Comparison of ENCODE assay signal across 14 cellular contexts in genomic region chr2:128282976-128283810, GRCh38. TPM values are rescaled to one million over a fixed set of nuclear protein-coding genes. Genes with fewer than 3 reads are reported as not detected.
DNase-seq lines count a peak whose midpoint lies in the region; ATAC-seq and TF ChIP-seq lines count a peak whose summit lies in the region.
"Had no signal": no experiment of that assay in that cellular context is flagged by ENCODE, and none has a peak within 500 bp of the region (broad histone marks: within the 10 kb centered on the region; RNA-seq: fewer than 3 reads in every experiment).

No MANE protein-coding gene starts in this region.

- H3K27ac ChIP-seq in layer of hippocampus (ENCODE audit: low read depth, low read length) (peak overlapping the region; percentile 46), suprapubic skin (peak overlapping the region; percentile 22), gastrocnemius medialis (no peak overlapping the region), upper lobe of left lung (no peak overlapping the region)
- H3K27ac ChIP-seq: A549 had no signal

- H3K4me3 ChIP-seq in suprapubic skin (no peak overlapping the region), gastrocnemius medialis (no peak overlapping the region), upper lobe of left lung (no peak overlapping the region)
- H3K4me3 ChIP-seq: A549, GM12878 had no signal

- H3K4me1 Mint-ChIP-seq in activated CD4-positive, alpha-beta T cell treated with anti-CD3 and anti-CD28 coated beads, Interleukin-2, amount 10 ng/mL, durations not matched to agents 7 days and 5 days: peaks cover 17% of the 10 kb centered on the region
- H3K4me1 Mint-ChIP-seq in chondrocyte (ENCODE audit: low read depth): peaks cover 6% of the 10 kb centered on the region

- ATAC-seq in gastrocnemius medialis: no peak
- ATAC-seq in upper lobe of left lung (ENCODE audit: low FRiP score in 2 of 2): no peak
- no peak for ATAC-seq in HG02885 (IDR thresholded peaks at IDR 0.05; ENCODE audit: poor library complexity, unreplicated experiment)
- ATAC-seq: GM12878 had no signal

- H3K36me3 Mint-ChIP-seq in activated CD4-positive, alpha-beta T cell treated with anti-CD3 and anti-CD28 coated beads, Interleukin-2, amount 10 ng/mL, durations not matched to agents 7 days and 5 days (ENCODE audit: low read depth): no peaks in the 10 kb centered on the region
- peaks cover 3% of the 10 kb centered on the region for H3K36me3 Mint-ChIP-seq in chondrocyte (ENCODE audit: low read depth)

- H3K27me3 ChIP-seq in layer of hippocampus (ENCODE audit: control insufficient read depth, insufficient read depth, low read length): no peaks in the 10 kb centered on the region
- H3K27me3 ChIP-seq in suprapubic skin: no peaks in the 10 kb centered on the region
- no peaks in the 10 kb centered on the region for H3K27me3 ChIP-seq in gastrocnemius medialis
- no peaks in the 10 kb centered on the region for H3K27me3 ChIP-seq in upper lobe of left lung

- no peak for DNase-seq in activated CD4-positive, alpha-beta T cell treated with anti-CD3 and anti-CD28 coated beads, Interleukin-2, amount 10 ng/mL, durations not matched to agents 7 days and 5 days
- no peak for DNase-seq in activated CD4-positive, alpha-beta T cell treated with anti-CD3 and anti-CD28 coated beads for 1 hour
- DNase-seq in chondrocyte (ENCODE audit: low spot score): peak; percentile 81
- no peak for DNase-seq in suprapubic skin (ENCODE audit: low spot score in 2 of 2)
- DNase-seq in gastrocnemius medialis: no peak
- DNase-seq in upper lobe of left lung: no peak
- DNase-seq: activated CD4-positive, alpha-beta T cell treated with anti-CD3 and anti-CD28 coated beads for 48 hours; HCEC 1CT; NCI-H1436 had no signal

- WGBS in suprapubic skin: 81% methylated on average over 4 of the region's 8 CpGs
- WGBS in upper lobe of left lung, 2 donors: 86 to 94% methylated on average over 3 to 7 of the region's 8 CpGs

- POLR2A ChIA-PET in activated CD4-positive, alpha-beta T cell treated with anti-CD3 and anti-CD28 coated beads, Interleukin-2, amount 10 ng/mL, durations not matched to agents 7 days and 5 days (lab: Charles Lee): no interaction called here

- H3K27me3 Mint-ChIP-seq in activated CD4-positive, alpha-beta T cell treated with anti-CD3 and anti-CD28 coated beads, Interleukin-2, amount 10 ng/mL, durations not matched to agents 7 days and 5 days: no peaks in the 10 kb centered on the region
- H3K27me3 Mint-ChIP-seq in chondrocyte (ENCODE audit: low read depth): no peaks in the 10 kb centered on the region

- peak overlapping the region; percentile 54 for H3K27ac Mint-ChIP-seq in activated CD4-positive, alpha-beta T cell treated with anti-CD3 and anti-CD28 coated beads, Interleukin-2, amount 10 ng/mL, durations not matched to agents 7 days and 5 days
- no peak overlapping the region for H3K27ac Mint-ChIP-seq in chondrocyte (ENCODE audit: unreplicated experiment)
- H3K27ac Mint-ChIP-seq: nephron had no signal

- no peak for TF ChIP-seq POLR2A in suprapubic skin (IDR thresholded peaks at IDR 0.05)
- TF ChIP-seq POLR2A in gastrocnemius medialis (IDR thresholded peaks at IDR 0.05): no peak
- no peak for TF ChIP-seq POLR2A in upper lobe of left lung (IDR thresholded peaks at IDR 0.05)

- no peaks in the 10 kb centered on the region for H3K9me3 Mint-ChIP-seq in activated CD4-positive, alpha-beta T cell treated with anti-CD3 and anti-CD28 coated beads, Interleukin-2, amount 10 ng/mL, durations not matched to agents 7 days and 5 days
- no peaks in the 10 kb centered on the region for H3K9me3 Mint-ChIP-seq in chondrocyte (ENCODE audit: low read depth)
- H3K9me3 Mint-ChIP-seq: nephron had no signal

- H3K9me3 ChIP-seq in suprapubic skin (no peaks in the 10 kb centered on the region), gastrocnemius medialis (no peaks in the 10 kb centered on the region), upper lobe of left lung (no peaks in the 10 kb centered on the region)
- H3K9me3 ChIP-seq: A549 had no signal

- intact Hi-C loops in gastrocnemius medialis (cut with DNase I; ENCODE audit: low total_unique reads): no loop called here

- in situ Hi-C loops in gastrocnemius medialis (cut with MboI; ENCODE audit: low sequenced_read_pairs in 4 of 4): no loop called here

- no peak for TF ChIP-seq EP300 in suprapubic skin (IDR thresholded peaks at IDR 0.05)
- TF ChIP-seq EP300 in upper lobe of left lung (IDR thresholded peaks at IDR 0.05): no peak

- H3K4me3 Mint-ChIP-seq in activated CD4-positive, alpha-beta T cell treated with anti-CD3 and anti-CD28 coated beads, Interleukin-2, amount 10 ng/mL, durations not matched to agents 7 days and 5 days: no peak overlapping the region
- H3K4me3 Mint-ChIP-seq in chondrocyte (ENCODE audit: unreplicated experiment): no peak overlapping the region
- H3K4me3 Mint-ChIP-seq: nephron had no signal

- peaks cover 12% of the 10 kb centered on the region for H3K36me3 ChIP-seq in suprapubic skin
- H3K36me3 ChIP-seq in gastrocnemius medialis: no peaks in the 10 kb centered on the region
- peaks cover 0 to 12% (median 0%) of the 10 kb centered on the region in 4 donors for H3K36me3 ChIP-seq in upper lobe of left lung

- CTCF ChIA-PET in activated CD4-positive, alpha-beta T cell treated with anti-CD3 and anti-CD28 coated beads, Interleukin-2, amount 10 ng/mL, durations not matched to agents 7 days and 5 days (lab: Charles Lee): no interaction called here

- H3K4me1 ChIP-seq in suprapubic skin (peaks cover 57% of the 10 kb centered on the region), gastrocnemius medialis (peaks cover 32 to 35% of the 10 kb centered on the region in 2 donors), upper lobe of left lung (peaks cover 12 to 39% (median 30%) of the 10 kb centered on the region in 4 donors)
- H3K4me1 ChIP-seq: A549 had no signal

- TF ChIP-seq CTCF in chondrocyte (IDR thresholded peaks at IDR 0.05) (peak; percentile 28), suprapubic skin (IDR thresholded peaks at IDR 0.05) (no peak), gastrocnemius medialis (IDR thresholded peaks at IDR 0.05 in 4 of 5, conservative IDR thresholded peaks at IDR 0.05 in 1 of 5) (peak in 2 of 5 experiments; percentile 8 to 13), upper lobe of left lung (IDR thresholded peaks at IDR 0.05) (no peak)

RNA-seq across cellular contexts. Expression of gene HS6ST1, which starts 35.5 kb away (rescaled TPM):
- 1 to 10 TPM; 7.9 to 8.4 TPM for total RNA-seq in activated CD4-positive, alpha-beta T cell treated with anti-CD3 and anti-CD28 coated beads, Interleukin-2, amount 10 ng/mL, durations not matched to agents 7 days and 5 days
- total RNA-seq in chondrocyte (30.0 to 39.2 TPM (median 33.1 TPM) in 3 replicates), suprapubic skin (10 to 100 TPM; 55.7 to 75.0 (median 67.3) TPM), gastrocnemius medialis (10 to 100 TPM; 44.6 to 63.3 (median 53.5) TPM), upper lobe of left lung (10 to 100 TPM; 24.0 to 96.8 (median 37.0) TPM)

Comparison
In these comparisons a context has a peak if more than half of its experiments do, and no peak if none do; other contexts are left out.
1. H3K27ac ChIP-seq: peak in layer of hippocampus (single experiment) and suprapubic skin (single experiment); none in gastrocnemius medialis (0 of 4) and upper lobe of left lung (0 of 4).